In the genomic region with DNA sequence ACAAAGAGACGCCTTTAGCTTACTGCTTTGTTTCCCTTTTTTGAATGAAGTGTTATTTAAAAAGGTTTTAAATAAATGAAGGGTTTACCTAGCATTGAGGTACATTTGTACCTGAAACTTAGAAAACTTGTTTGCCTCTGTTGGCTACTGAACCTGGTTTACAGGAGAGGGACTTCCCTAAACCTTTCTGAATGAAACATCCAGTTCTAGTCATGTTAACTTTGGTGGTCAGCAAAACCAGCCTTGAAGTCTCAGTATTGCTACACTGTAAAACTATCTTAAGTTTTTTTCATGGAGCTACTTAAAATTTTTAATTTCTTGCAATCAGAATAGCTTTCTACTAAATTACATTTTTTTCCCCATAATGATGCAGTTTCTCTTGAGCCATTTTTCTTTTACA, we compare ENCODE assay signal across 2 cellular contexts.
TF ChIP-seq lines count a peak whose summit lies in the region.

No MANE protein-coding gene starts in this region.

TF ChIP-seq in GM12891, 5 proteins besides CTCF, POLR2A, EP300 and RAD21:
- TF ChIP-seq TAF1 (IDR thresholded peaks at IDR 0.05; ENCODE audit: low read depth, low read length) (no peak), SPI1 (IDR thresholded peaks at IDR 0.05; ENCODE audit: low read depth, low read length) (peak; percentile 34), POU2F2 (IDR thresholded peaks at IDR 0.05; ENCODE audit: low read depth, low read length) (no peak), POLR2AphosphoS5 (IDR thresholded peaks at IDR 0.05; ENCODE audit: low read depth, low read length) (no peak)

TF ChIP-seq in H1, 55 proteins besides CTCF, POLR2A, EP300 and RAD21:
- TF ChIP-seq SUZ12 (IDR thresholded peaks at IDR 0.05; ENCODE audit: low read length): no peak
- TF ChIP-seq ATF2 (IDR thresholded peaks at IDR 0.05; ENCODE audit: low read length): no peak
- TF ChIP-seq BRCA1 (IDR thresholded peaks at IDR 0.05; ENCODE audit: low read depth, low read length): no peak
- no peak for TF ChIP-seq TAF7 (optimal IDR thresholded peaks at IDR 0.05; ENCODE audit: borderline replicate concordance, low read depth, low read length)
- TF ChIP-seq NANOG (IDR thresholded peaks at IDR 0.05; ENCODE audit: insufficient read depth, low read depth, low read length, poor library complexity, severe bottlenecking): no peak
- TF ChIP-seq TBP (IDR thresholded peaks at IDR 0.05; ENCODE audit: low read depth, low read length): no peak
- TF ChIP-seq EGR1 (IDR thresholded peaks at IDR 0.05; ENCODE audit: borderline replicate concordance, low read depth, low read length): no peak
- TF ChIP-seq CBX5 (IDR thresholded peaks at IDR 0.05; ENCODE audit: low read depth, low read length): no peak
- TF ChIP-seq JUN (IDR thresholded peaks at IDR 0.05; ENCODE audit: low read depth, low read length): no peak
- no peak for TF ChIP-seq GABPA (IDR thresholded peaks at IDR 0.05; ENCODE audit: borderline replicate concordance, insufficient read depth, low read length)
- TF ChIP-seq E2F6 (IDR thresholded peaks at IDR 0.05): no peak
